ENCODE assay signal across 1 cellular context in genomic region chr1:165666152-165666551, GRCh38.
TF ChIP-seq lines count a peak whose summit lies in the region.

No MANE protein-coding gene starts in this region.

TF ChIP-seq in H1, 55 proteins besides CTCF, POLR2A, EP300 and RAD21:
- TF ChIP-seq CBX5 (IDR thresholded peaks at IDR 0.05; ENCODE audit: low read depth, low read length) (no peak), BRCA1 (IDR thresholded peaks at IDR 0.05; ENCODE audit: low read depth, low read length) (no peak), JUND (IDR thresholded peaks at IDR 0.05; ENCODE audit: low read length) (no peak), TCF12 (IDR thresholded peaks at IDR 0.05; ENCODE audit: low read depth, low read length) (no peak)
